ENCODE assay signal across 8 cellular contexts in genomic region chr16:30352488-30353401, GRCh38. TPM values are rescaled to one million over a fixed set of nuclear protein-coding genes. Genes with fewer than 3 reads are reported as not detected.
DNase-seq lines count a peak whose midpoint lies in the region; ATAC-seq and TF ChIP-seq lines count a peak whose summit lies in the region.

No MANE protein-coding gene starts in this region.

- RAD21 ChIA-PET in HCT116 (lab: Charles Lee; ENCODE audit: low non-redundant PET in 1 of 2, low total read pairs in 2 of 2, uncharacterized antibody in 2 of 2, unreplicated experiment in 2 of 2) = no interaction called here

- H3K4me1 ChIP-seq in HCT116 (ENCODE audit: control insufficient read depth in 1 of 2, insufficient read depth in 2 of 2, low read length in 2 of 2) = peaks cover 39 to 54% of the 10 kb centered on the region in 2 experiments
- peaks cover 16% of the 10 kb centered on the region for H3K4me1 ChIP-seq in right cardiac atrium (ENCODE audit: control insufficient read depth, insufficient read depth, low read length)
- peaks cover 16% of the 10 kb centered on the region for H3K4me1 ChIP-seq in smooth muscle cell (ENCODE audit: low read depth)

- H3K4me2 ChIP-seq in HCT116 (ENCODE audit: low read length) (peak overlapping the region; percentile 74), smooth muscle cell (no peak overlapping the region)

- H3K36me3 Mint-ChIP-seq in activated CD8-positive, alpha-beta T cell treated with anti-CD3 and anti-CD28 coated beads, Interleukin-2, amount 10 ng/mL, durations not matched to agents 7 days and 5 days (ENCODE audit: low read depth) = peaks cover 65% of the 10 kb centered on the region

- CTCF ChIA-PET in HCT116 (lab: Charles Lee) = no interaction called here
- CTCF ChIA-PET in activated CD8-positive, alpha-beta T cell treated with anti-CD3 and anti-CD28 coated beads, Interleukin-2, amount 10 ng/mL, durations not matched to agents 7 days and 5 days (lab: Charles Lee) = interaction anchor here (3.3 kb wide), 1 partner anchor 18 kb away, joined by 14 read pairs; the partner anchor contains the start of gene TBC1D10B

- POLR2A ChIA-PET in HCT116 (lab: Charles Lee) = no interaction called here
- POLR2A ChIA-PET in activated CD8-positive, alpha-beta T cell treated with anti-CD3 and anti-CD28 coated beads, Interleukin-2, amount 10 ng/mL, durations not matched to agents 7 days and 5 days (lab: Charles Lee) = interaction anchor here (1.2 kb wide), 1 partner anchor 8 kb away, joined by 4 read pairs; no protein-coding TSS in a partner anchor

- peak overlapping the region; percentile 59 for H3K27ac ChIP-seq in HCT116 (ENCODE audit: low read depth, low read length)
- peak overlapping the region; percentile 19 for H3K27ac ChIP-seq in right cardiac atrium (ENCODE audit: low read length)
- H3K27ac ChIP-seq in smooth muscle cell (ENCODE audit: low read depth) = no peak overlapping the region

- H4K20me1 ChIP-seq in HCT116 (ENCODE audit: insufficient read depth) (no peaks in the 10 kb centered on the region), smooth muscle cell (ENCODE audit: low read depth) (no peaks in the 10 kb centered on the region)

- no peaks in the 10 kb centered on the region for H3K9me3 Mint-ChIP-seq in activated CD8-positive, alpha-beta T cell treated with anti-CD3 and anti-CD28 coated beads, Interleukin-2, amount 10 ng/mL, durations not matched to agents 7 days and 5 days (ENCODE audit: insufficient read depth)

- H3K79me2 ChIP-seq in HCT116 (ENCODE audit: insufficient read depth, low read length) (peaks cover 34% of the 10 kb centered on the region), smooth muscle cell (ENCODE audit: low read depth) (peaks cover 15% of the 10 kb centered on the region)

- no peak overlapping the region for H3K4me3 ChIP-seq in HCT116 (replicated peaks in 1 of 2; ENCODE audit: low read depth in 1 of 2, low read length in 2 of 2)
- no peak overlapping the region for H3K4me3 ChIP-seq in right cardiac atrium (ENCODE audit: low read length)
- no peak overlapping the region for H3K4me3 ChIP-seq in smooth muscle cell

- ATAC-seq in HCT116 (no peak), right cardiac atrium (no peak), GM18498 (IDR thresholded peaks at IDR 0.05; ENCODE audit: unreplicated experiment) (no peak)
- no peak for ATAC-seq in activated CD8-positive, alpha-beta T cell treated with anti-CD3 and anti-CD28 coated beads, Interleukin-2, amount 10 ng/mL, durations not matched to agents 7 days and 5 days

- 79% methylated on average over 14 of the region's 14 CpGs for WGBS in right cardiac atrium
- 94% methylated on average over 14 of the region's 14 CpGs for WGBS in smooth muscle cell (ENCODE audit: low lambda C conversion rate)

- H3K4me1 Mint-ChIP-seq in activated CD8-positive, alpha-beta T cell treated with anti-CD3 and anti-CD28 coated beads, Interleukin-2, amount 10 ng/mL, durations not matched to agents 7 days and 5 days (ENCODE audit: low read depth) = peaks cover 74% of the 10 kb centered on the region

- TF ChIP-seq RAD21 in HCT116 (IDR thresholded peaks at IDR 0.05; ENCODE audit: low read depth) = no peak

- H3K9me3 ChIP-seq in HCT116 (ENCODE audit: control insufficient read depth in 1 of 2, insufficient read depth in 1 of 2, low read depth in 1 of 2, low read length in 2 of 2) (no peaks in the 10 kb centered on the region), right cardiac atrium (ENCODE audit: control insufficient read depth, low read length) (no peaks in the 10 kb centered on the region), smooth muscle cell (replicated peaks; ENCODE audit: low read depth) (no peaks in the 10 kb centered on the region)

- no peaks in the 10 kb centered on the region for H3K27me3 ChIP-seq in HCT116 (ENCODE audit: insufficient read depth, low read length)
- no peaks in the 10 kb centered on the region for H3K27me3 ChIP-seq in right cardiac atrium (ENCODE audit: control insufficient read depth, insufficient read depth)
- no peaks in the 10 kb centered on the region for H3K27me3 ChIP-seq in smooth muscle cell (ENCODE audit: low read depth)

- no TSS peak for BruUV-seq in HCT116 (replicated peaks; lab: Mats Ljungman, UMichigan)

- H3K36me3 ChIP-seq in HCT116 (ENCODE audit: control insufficient read depth in 1 of 2, insufficient read depth in 2 of 2, low read length in 2 of 2) (peaks cover 9 to 43% of the 10 kb centered on the region in 2 experiments; a peak in 2 of 4 replicates), smooth muscle cell (ENCODE audit: low read depth) (no peaks in the 10 kb centered on the region)

- H3K9ac ChIP-seq in HCT116 (ENCODE audit: low read length) = peak overlapping the region; percentile 28; the same call in 1 of the 2 replicates
- H3K9ac ChIP-seq in smooth muscle cell (ENCODE audit: low read depth) = no peak overlapping the region

- H3F3A ChIP-seq in smooth muscle cell (ENCODE audit: low read depth) = peaks cover 3% of the 10 kb centered on the region

- intact Hi-C loops in HCT116 (cut with micrococcal nuclease) (no loop called here), right cardiac atrium (cut with DNase I) (loop anchor here in 1 of 4 donors (10.0 kb wide), 1 partner anchor 52 kb away; the partner anchor contains the start of gene ZNF771)

- no peak for TF ChIP-seq POLR2A in HCT116 (IDR thresholded peaks at IDR 0.05; ENCODE audit: borderline replicate concordance, extremely low read depth, insufficient read depth, insufficient read length)

- peak overlapping the region; percentile 12 for H3K4me3 Mint-ChIP-seq in activated CD8-positive, alpha-beta T cell treated with anti-CD3 and anti-CD28 coated beads, Interleukin-2, amount 10 ng/mL, durations not matched to agents 7 days and 5 days

- TF ChIP-seq CTCF in HCT116 (IDR thresholded peaks at IDR 0.05 in 2 of 3, conservative IDR thresholded peaks at IDR 0.05 in 1 of 3; ENCODE audit: borderline replicate concordance in 1 of 3, insufficient read depth in 1 of 3, low read depth in 2 of 3, low read length in 2 of 3) = peak in 2 of 3 experiments; percentile 41 to 46; a peak in 3 of 6 replicates
- TF ChIP-seq CTCF in smooth muscle cell (IDR thresholded peaks at IDR 0.05; ENCODE audit: borderline replicate concordance, insufficient read depth, poor library complexity, severe bottlenecking) = peak; percentile 29

- H3K9me2 ChIP-seq in HCT116 (ENCODE audit: insufficient read depth) = no peaks in the 10 kb centered on the region

- DNase-seq in HCT116 (ENCODE audit: low read depth, low spot score) (no peak), right cardiac atrium (no peak), smooth muscle cell (lab: John Stamatoyannopoulos, UW; ENCODE audit: unreplicated experiment) (no peak), D341Med (ENCODE audit: low spot score) (no peak), ecto neural progenitor cell (ENCODE audit: low spot score) (no peak), occipital lobe (lab: John Stamatoyannopoulos, UW) (no peak)
- DNase-seq in activated CD8-positive, alpha-beta T cell treated with anti-CD3 and anti-CD28 coated beads, Interleukin-2, amount 10 ng/mL, durations not matched to agents 7 days and 5 days = no peak

- H2AFZ ChIP-seq in HCT116 (ENCODE audit: low read depth, low read length, poor library complexity, severe bottlenecking) (no peak overlapping the region), smooth muscle cell (ENCODE audit: low read depth) (no peak overlapping the region)

- no peaks in the 10 kb centered on the region for H3K27me3 Mint-ChIP-seq in activated CD8-positive, alpha-beta T cell treated with anti-CD3 and anti-CD28 coated beads, Interleukin-2, amount 10 ng/mL, durations not matched to agents 7 days and 5 days (ENCODE audit: low read depth)

- peak overlapping the region; percentile 60 for H3K27ac Mint-ChIP-seq in activated CD8-positive, alpha-beta T cell treated with anti-CD3 and anti-CD28 coated beads, Interleukin-2, amount 10 ng/mL, durations not matched to agents 7 days and 5 days

TF ChIP-seq in HCT116, 20 proteins besides CTCF, POLR2A, EP300 and RAD21 (continues in another document):
- TF ChIP-seq ZFX (IDR thresholded peaks at IDR 0.05) = no peak

RNA-seq across cellular contexts. Expression of gene CD2BP2, which starts 2.4 kb away (rescaled TPM):
- total RNA-seq in HCT116 (2021; ENCODE audit: unreplicated experiment) = 51.8 TPM
- polyA plus RNA-seq in HCT116 (2012) = 24.9 and 27.4 TPM in 2 replicates
- total RNA-seq in activated CD8-positive, alpha-beta T cell treated with anti-CD3 and anti-CD28 coated beads, Interleukin-2, amount 10 ng/mL, durations not matched to agents 7 days and 5 days = 10 to 100 TPM; 62.7 to 67.5 TPM
- total RNA-seq in right cardiac atrium = 10 to 100 TPM; 43.0 to 50.9 (median 45.1) TPM
- 31.8 TPM for polyA plus RNA-seq in right cardiac atrium
- 30.3 and 33.3 TPM in 2 replicates for total RNA-seq in smooth muscle cell
- polyA plus RNA-seq in smooth muscle cell = 42.0 and 43.5 TPM in 2 replicates
- 39.8 TPM for total RNA-seq in occipital lobe

RNA-seq across cellular contexts. Expression of gene TBC1D10B, which starts 17.5 kb away (rescaled TPM):
- total RNA-seq in HCT116 (2021; ENCODE audit: unreplicated experiment) (49.2 TPM), right cardiac atrium (10 to 100 TPM; 23.4 to 27.7 (median 25.4) TPM), smooth muscle cell (12.7 and 17.7 TPM in 2 replicates), occipital lobe (25.6 TPM)
- polyA plus RNA-seq in HCT116 (2012) = 35.5 and 38.1 TPM in 2 replicates
- 10 to 100 TPM; 75.4 to 75.7 TPM for total RNA-seq in activated CD8-positive, alpha-beta T cell treated with anti-CD3 and anti-CD28 coated beads, Interleukin-2, amount 10 ng/mL, durations not matched to agents 7 days and 5 days
- polyA plus RNA-seq in right cardiac atrium (19.1 TPM), smooth muscle cell (37.1 and 37.4 TPM in 2 replicates)

RNA-seq across cellular contexts. Expression of gene MYL11, which starts 21.9 kb away (rescaled TPM):
- total RNA-seq in HCT116 (2021; ENCODE audit: unreplicated experiment) (not detected), right cardiac atrium (under 1 TPM in 2 of 4 donors, not detected in 2; 0.35 to 0.94 TPM), smooth muscle cell (not detected in 2 replicates), occipital lobe (6.1 TPM)
- 0.46 and 1.4 TPM in 2 replicates for polyA plus RNA-seq in HCT116 (2012)
- 1 to 10 TPM in 1 of 2 experiments, not detected in 1; 1.3 TPM for total RNA-seq in activated CD8-positive, alpha-beta T cell treated with anti-CD3 and anti-CD28 coated beads, Interleukin-2, amount 10 ng/mL, durations not matched to agents 7 days and 5 days
- polyA plus RNA-seq in right cardiac atrium (0.86 TPM), smooth muscle cell (3.6 and 8.2 TPM in 2 replicates)

RNA-seq across cellular contexts. Expression of gene SEPTIN1, which starts 29.6 kb away (rescaled TPM):
- total RNA-seq in HCT116 (2021; ENCODE audit: unreplicated experiment) = 3.4 TPM
- polyA plus RNA-seq in HCT116 (2012) = 2.3 and 2.4 TPM in 2 replicates
- 100 to 1,000 TPM; 321 to 342 TPM for total RNA-seq in activated CD8-positive, alpha-beta T cell treated with anti-CD3 and anti-CD28 coated beads, Interleukin-2, amount 10 ng/mL, durations not matched to agents 7 days and 5 days
- total RNA-seq in right cardiac atrium = 1 to 10 TPM; 1.1 to 3.6 (median 2.7) TPM
- polyA plus RNA-seq in right cardiac atrium = 1.6 TPM
- 0.27 TPM in 1 of 2 replicates, not detected in the other for total RNA-seq in smooth muscle cell
- polyA plus RNA-seq in smooth muscle cell = 2.8 and 3.7 TPM in 2 replicates
- total RNA-seq in occipital lobe = under 0.01 TPM

RNA-seq across cellular contexts. Expression of gene ZNF48, which starts 42.5 kb away (rescaled TPM):
- total RNA-seq in HCT116 (2021; ENCODE audit: unreplicated experiment) (17.9 TPM), right cardiac atrium (1 to 10 TPM; 6.2 to 8.0 (median 7.5) TPM), smooth muscle cell (7.7 and 9.3 TPM in 2 replicates), occipital lobe (32.0 TPM)
- 12.8 and 15.5 TPM in 2 replicates for polyA plus RNA-seq in HCT116 (2012)
- 10 to 100 TPM; 13.5 to 13.8 TPM for total RNA-seq in activated CD8-positive, alpha-beta T cell treated with anti-CD3 and anti-CD28 coated beads, Interleukin-2, amount 10 ng/mL, durations not matched to agents 7 days and 5 days
- polyA plus RNA-seq in right cardiac atrium (3.6 TPM), smooth muscle cell (8.0 and 10.3 TPM in 2 replicates)
